1 cellular context compared by ENCODE assay signal in the genomic region with DNA sequence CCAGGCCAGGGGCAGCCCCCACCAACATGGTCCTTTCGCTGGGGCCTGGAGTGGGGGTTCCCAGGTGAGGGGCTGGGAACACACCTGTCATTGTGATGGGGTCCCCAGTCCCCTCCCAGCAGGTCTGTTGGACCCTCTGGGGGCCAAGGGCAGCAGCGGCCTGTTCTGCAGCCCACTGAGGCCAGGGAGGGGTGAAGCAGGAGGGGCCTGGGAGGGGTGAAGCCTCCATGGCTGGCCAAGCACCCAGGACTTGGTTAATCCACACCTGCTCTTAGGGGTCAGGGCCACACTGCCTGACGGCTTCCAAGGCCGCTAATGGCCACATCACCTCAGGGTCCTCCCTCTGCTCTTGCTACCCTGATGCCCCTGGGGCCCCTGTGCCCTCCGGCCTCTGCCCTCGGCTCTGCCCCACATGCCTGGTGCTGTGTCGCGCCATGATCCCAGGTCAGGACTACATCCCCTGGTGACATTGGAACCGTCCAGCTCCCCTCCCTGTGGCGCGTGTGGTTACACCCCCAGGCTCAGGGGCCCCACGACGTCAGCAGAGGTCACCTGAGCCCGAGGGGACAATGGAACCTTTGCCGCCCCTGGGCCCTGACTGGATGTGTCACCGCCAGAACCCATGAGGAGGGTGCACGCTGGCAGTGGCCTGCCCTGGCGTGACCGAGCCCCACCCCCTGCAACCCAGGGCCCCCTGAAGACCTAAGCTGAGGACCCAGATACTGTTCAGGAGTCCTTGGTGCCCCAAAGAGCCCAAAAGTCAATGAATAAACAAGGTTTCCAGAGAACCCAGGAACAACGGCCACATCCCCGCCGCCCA.
TF ChIP-seq lines count a peak whose summit lies in the region.

No MANE protein-coding gene starts in this region.

TF ChIP-seq in HepG2, 621 proteins besides CTCF, POLR2A, EP300 and RAD21 (continued from another document):
- TF ChIP-seq, protein P1, sequence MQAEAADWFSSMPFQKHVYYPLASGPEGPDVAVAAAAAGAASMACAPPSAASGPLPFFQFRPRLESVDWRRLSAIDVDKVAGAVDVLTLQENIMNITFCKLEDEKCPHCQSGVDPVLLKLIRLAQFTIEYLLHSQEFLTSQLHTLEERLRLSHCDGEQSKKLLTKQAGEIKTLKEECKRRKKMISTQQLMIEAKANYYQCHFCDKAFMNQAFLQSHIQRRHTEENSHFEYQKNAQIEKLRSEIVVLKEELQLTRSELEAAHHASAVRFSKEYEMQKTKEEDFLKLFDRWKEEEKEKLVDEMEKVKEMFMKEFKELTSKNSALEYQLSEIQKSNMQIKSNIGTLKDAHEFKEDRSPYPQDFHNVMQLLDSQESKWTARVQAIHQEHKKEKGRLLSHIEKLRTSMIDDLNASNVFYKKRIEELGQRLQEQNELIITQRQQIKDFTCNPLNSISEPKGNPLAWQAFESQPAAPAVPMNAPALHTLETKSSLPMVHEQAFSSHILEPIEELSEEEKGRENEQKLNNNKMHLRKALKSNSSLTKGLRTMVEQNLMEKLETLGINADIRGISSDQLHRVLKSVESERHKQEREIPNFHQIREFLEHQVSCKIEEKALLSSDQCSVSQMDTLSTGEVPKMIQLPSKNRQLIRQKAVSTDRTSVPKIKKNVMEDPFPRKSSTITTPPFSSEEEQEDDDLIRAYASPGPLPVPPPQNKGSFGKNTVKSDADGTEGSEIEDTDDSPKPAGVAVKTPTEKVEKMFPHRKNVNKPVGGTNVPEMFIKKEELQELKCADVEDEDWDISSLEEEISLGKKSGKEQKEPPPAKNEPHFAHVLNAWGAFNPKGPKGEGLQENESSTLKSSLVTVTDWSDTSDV (CRISPR knock-in tag; IDR thresholded peaks at IDR 0.05), result no peak
- TF ChIP-seq, protein P2, sequence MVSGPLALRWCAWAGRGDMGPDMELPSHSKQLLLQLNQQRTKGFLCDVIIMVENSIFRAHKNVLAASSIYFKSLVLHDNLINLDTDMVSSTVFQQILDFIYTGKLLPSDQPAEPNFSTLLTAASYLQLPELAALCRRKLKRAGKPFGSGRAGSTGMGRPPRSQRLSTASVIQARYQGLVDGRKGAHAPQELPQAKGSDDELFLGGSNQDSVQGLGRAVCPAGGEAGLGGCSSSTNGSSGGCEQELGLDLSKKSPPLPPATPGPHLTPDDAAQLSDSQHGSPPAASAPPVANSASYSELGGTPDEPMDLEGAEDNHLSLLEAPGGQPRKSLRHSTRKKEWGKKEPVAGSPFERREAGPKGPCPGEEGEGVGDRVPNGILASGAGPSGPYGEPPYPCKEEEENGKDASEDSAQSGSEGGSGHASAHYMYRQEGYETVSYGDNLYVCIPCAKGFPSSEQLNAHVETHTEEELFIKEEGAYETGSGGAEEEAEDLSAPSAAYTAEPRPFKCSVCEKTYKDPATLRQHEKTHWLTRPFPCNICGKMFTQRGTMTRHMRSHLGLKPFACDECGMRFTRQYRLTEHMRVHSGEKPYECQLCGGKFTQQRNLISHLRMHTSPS (CRISPR knock-in tag; IDR thresholded peaks at IDR 0.05; ENCODE audit: low read depth), result peak; percentile 81
- TF ChIP-seq, protein P3, sequence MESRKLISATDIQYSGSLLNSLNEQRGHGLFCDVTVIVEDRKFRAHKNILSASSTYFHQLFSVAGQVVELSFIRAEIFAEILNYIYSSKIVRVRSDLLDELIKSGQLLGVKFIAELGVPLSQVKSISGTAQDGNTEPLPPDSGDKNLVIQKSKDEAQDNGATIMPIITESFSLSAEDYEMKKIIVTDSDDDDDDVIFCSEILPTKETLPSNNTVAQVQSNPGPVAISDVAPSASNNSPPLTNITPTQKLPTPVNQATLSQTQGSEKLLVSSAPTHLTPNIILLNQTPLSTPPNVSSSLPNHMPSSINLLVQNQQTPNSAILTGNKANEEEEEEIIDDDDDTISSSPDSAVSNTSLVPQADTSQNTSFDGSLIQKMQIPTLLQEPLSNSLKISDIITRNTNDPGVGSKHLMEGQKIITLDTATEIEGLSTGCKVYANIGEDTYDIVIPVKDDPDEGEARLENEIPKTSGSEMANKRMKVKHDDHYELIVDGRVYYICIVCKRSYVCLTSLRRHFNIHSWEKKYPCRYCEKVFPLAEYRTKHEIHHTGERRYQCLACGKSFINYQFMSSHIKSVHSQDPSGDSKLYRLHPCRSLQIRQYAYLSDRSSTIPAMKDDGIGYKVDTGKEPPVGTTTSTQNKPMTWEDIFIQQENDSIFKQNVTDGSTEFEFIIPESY (CRISPR knock-in tag; IDR thresholded peaks at IDR 0.05), result peak; percentile 91
- no peak for TF ChIP-seq ZNF232 (CRISPR knock-in tag; IDR thresholded peaks at IDR 0.05; ENCODE audit: borderline replicate concordance)
- TF ChIP-seq, protein P4, sequence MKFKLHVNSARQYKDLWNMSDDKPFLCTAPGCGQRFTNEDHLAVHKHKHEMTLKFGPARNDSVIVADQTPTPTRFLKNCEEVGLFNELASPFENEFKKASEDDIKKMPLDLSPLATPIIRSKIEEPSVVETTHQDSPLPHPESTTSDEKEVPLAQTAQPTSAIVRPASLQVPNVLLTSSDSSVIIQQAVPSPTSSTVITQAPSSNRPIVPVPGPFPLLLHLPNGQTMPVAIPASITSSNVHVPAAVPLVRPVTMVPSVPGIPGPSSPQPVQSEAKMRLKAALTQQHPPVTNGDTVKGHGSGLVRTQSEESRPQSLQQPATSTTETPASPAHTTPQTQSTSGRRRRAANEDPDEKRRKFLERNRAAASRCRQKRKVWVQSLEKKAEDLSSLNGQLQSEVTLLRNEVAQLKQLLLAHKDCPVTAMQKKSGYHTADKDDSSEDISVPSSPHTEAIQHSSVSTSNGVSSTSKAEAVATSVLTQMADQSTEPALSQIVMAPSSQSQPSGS (CRISPR knock-in tag; IDR thresholded peaks at IDR 0.05), result no peak
- TF ChIP-seq NR2C2 (CRISPR knock-in tag; IDR thresholded peaks at IDR 0.05; ENCODE audit: borderline replicate concordance), result peak; percentile 35; the same call in 1 of the 2 replicates
- TF ChIP-seq, protein P5, sequence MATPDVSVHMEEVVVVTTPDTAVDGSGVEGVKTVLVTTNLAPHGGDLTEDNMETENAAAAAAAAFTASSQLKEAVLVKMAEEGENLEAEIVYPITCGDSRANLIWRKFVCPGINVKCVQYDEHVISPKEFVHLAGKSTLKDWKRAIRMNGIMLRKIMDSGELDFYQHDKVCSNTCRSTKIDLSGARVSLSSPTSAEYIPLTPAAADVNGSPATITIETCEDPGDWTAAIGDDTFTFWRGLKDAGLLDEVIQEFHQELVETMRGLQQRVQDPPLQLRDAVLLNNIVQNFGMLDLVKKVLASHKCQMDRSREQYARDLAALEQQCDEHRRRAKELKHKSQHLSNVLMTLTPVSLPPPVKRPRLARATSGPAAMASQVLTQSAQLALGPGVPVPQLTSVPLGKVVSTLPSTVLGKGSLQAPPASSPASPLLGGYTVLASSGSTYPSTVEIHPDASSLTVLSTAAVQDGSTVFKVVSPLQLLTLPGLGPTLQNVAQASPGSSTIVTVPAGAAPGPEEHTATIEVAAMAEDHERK (CRISPR knock-in tag; IDR thresholded peaks at IDR 0.05; ENCODE audit: low read depth), result no peak
- peak; percentile 35 for TF ChIP-seq SOX5 (CRISPR knock-in tag; IDR thresholded peaks at IDR 0.05; ENCODE audit: borderline replicate concordance)
- TF ChIP-seq ZNF720 (CRISPR knock-in tag; IDR thresholded peaks at IDR 0.05), result no peak
TF ChIP-seq in HepG2: peak in this region for 13.
